1 cellular context compared by ENCODE assay signal in genomic region chr22:40028098-40028425, GRCh38.
TF ChIP-seq lines count a peak whose summit lies in the region.

No MANE protein-coding gene starts in this region.

TF ChIP-seq in WTC11, 78 proteins besides CTCF, POLR2A, EP300 and RAD21 (continued from another document):
- TF ChIP-seq KAT7 (CRISPR knock-in tag; IDR thresholded peaks at IDR 0.05; ENCODE audit: borderline replicate concordance) (no peak), GABPB1 (CRISPR knock-in tag; IDR thresholded peaks at IDR 0.05) (no peak), E2F5 (CRISPR knock-in tag; IDR thresholded peaks at IDR 0.05) (no peak)
